Comparison of ENCODE assay signal across 23 cellular contexts in the genomic region with DNA sequence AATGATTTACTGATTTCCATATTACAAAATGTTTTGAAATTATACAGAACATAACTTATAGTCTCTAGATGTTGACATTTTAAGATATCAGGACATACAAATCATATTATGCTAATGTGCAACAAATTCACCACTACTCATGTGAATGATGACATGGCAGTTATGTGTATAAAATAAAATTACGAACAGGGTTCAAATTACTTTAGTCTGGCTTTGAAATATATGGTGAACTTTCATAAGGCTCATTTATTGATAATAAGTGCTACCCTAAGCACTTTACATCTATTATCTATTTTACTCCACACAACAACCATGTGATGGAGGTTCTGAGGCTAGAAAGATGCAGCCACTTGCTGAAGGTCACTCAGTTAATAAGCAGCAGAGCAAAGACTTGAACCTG.
"Had no signal": no experiment of that assay in that cellular context is flagged by ENCODE, and none has a peak within 500 bp of the region (broad histone marks: within the 10 kb centered on the region; RNA-seq: fewer than 3 reads in every experiment).

No MANE protein-coding gene starts in this region.

- H3K36me3 ChIP-seq: esophagus muscularis mucosa, gastrocnemius medialis, heart right ventricle, left lung, lower lobe of right lung had no signal

- ATAC-seq: gastrocnemius medialis, heart right ventricle, left cardiac atrium, left lung, left ventricle myocardium superior, lower lobe of right lung, mucosa of descending colon had no signal

- H3K4me3 ChIP-seq: coronary artery, dorsolateral prefrontal cortex, esophagus muscularis mucosa, gastrocnemius medialis, heart right ventricle, left lung, lower lobe of right lung, mucosa of descending colon had no signal

- H3K27ac ChIP-seq: coronary artery, dorsolateral prefrontal cortex, esophagus muscularis mucosa, gastrocnemius medialis, heart right ventricle, left lung, lower lobe of right lung had no signal

- H3K4me1 ChIP-seq: esophagus muscularis mucosa, gastrocnemius medialis, heart right ventricle, left lung, lower lobe of right lung had no signal

- FAIRE-seq: colon, endothelial cell of umbilical vein, islet of Langerhans, keratinocyte had no signal

- H3K9me3 ChIP-seq: esophagus muscularis mucosa, gastrocnemius medialis, left lung, lower lobe of right lung, mucosa of descending colon had no signal

- H3K27me3 ChIP-seq: esophagus muscularis mucosa, gastrocnemius medialis, heart right ventricle, left lung had no signal

- DNase-seq: dermis blood vessel endothelial cell; dorsolateral prefrontal cortex; effector CD4-positive, alpha-beta T cell; effector memory CD4-positive, alpha-beta T cell; foreskin melanocyte; gastrocnemius medialis; glutamatergic neuron; head of caudate nucleus; heart right ventricle; hippocampal formation; left cardiac atrium; left lung; left ventricle myocardium superior; lower lobe of right lung; mesenchymal stem cell; mucosa of descending colon; naive B cell had no signal
